Comparison of ENCODE assay signal across 8 cellular contexts in genomic region chrX:47366051-47366722, GRCh38. TPM values are rescaled to one million over a fixed set of nuclear protein-coding genes. Genes with fewer than 3 reads are reported as not detected.
DNase-seq lines count a peak whose midpoint lies in the region; ATAC-seq and TF ChIP-seq lines count a peak whose summit lies in the region.

No MANE protein-coding gene starts in this region.

- H3K36me3 Mint-ChIP-seq in activated T-helper 17 cell treated with anti-CD3 and anti-CD28 coated beads, Interleukin-2, amount 50 U/mL, for 72 hours (ENCODE audit: low read depth) = no peaks in the 10 kb centered on the region
- H3K36me3 Mint-ChIP-seq in naive thymus-derived CD4-positive, alpha-beta T cell = no peaks in the 10 kb centered on the region
- peaks cover 4% of the 10 kb centered on the region for H3K36me3 Mint-ChIP-seq in stimulated activated effector memory CD8-positive, alpha-beta T cell treated with anti-CD3 and anti-CD28 coated beads, Interleukin-12 subunit alpha, Interleukin-12 subunit beta, amount 100 ng/mL, for 72 hours

- no peaks in the 10 kb centered on the region for H3K27me3 ChIP-seq in HL-60 (ENCODE audit: insufficient read depth, poor library complexity, severe bottlenecking)
- no peaks in the 10 kb centered on the region for H3K27me3 ChIP-seq in naive thymus-derived CD4-positive, alpha-beta T cell (ENCODE audit: control insufficient read depth in 2 of 2, insufficient read depth in 2 of 2, low read length in 2 of 2)

- H3K27me3 Mint-ChIP-seq in activated T-helper 17 cell treated with anti-CD3 and anti-CD28 coated beads, Interleukin-2, amount 50 U/mL, for 72 hours = no peaks in the 10 kb centered on the region
- H3K27me3 Mint-ChIP-seq in naive thymus-derived CD4-positive, alpha-beta T cell = no peaks in the 10 kb centered on the region

- H3K4me1 ChIP-seq in naive thymus-derived CD4-positive, alpha-beta T cell (ENCODE audit: control insufficient read depth in 2 of 2, insufficient read depth in 2 of 2, low read length in 2 of 2) = no peaks in the 10 kb centered on the region

- no peaks in the 10 kb centered on the region for H3K9me3 ChIP-seq in naive thymus-derived CD4-positive, alpha-beta T cell (ENCODE audit: control insufficient read depth in 2 of 3, low read length in 3 of 3)

- peak overlapping the region; percentile 94 for H3K4me3 Mint-ChIP-seq in activated T-helper 17 cell treated with anti-CD3 and anti-CD28 coated beads, Interleukin-2, amount 50 U/mL, for 72 hours
- H3K4me3 Mint-ChIP-seq in naive thymus-derived CD4-positive, alpha-beta T cell = peak overlapping the region; percentile 87 to 96 (median 90)
- H3K4me3 Mint-ChIP-seq in stimulated activated effector memory CD8-positive, alpha-beta T cell treated with anti-CD3 and anti-CD28 coated beads, Interleukin-12 subunit alpha, Interleukin-12 subunit beta, amount 100 ng/mL, for 72 hours = peak overlapping the region; percentile 86

- TF ChIP-seq CTCF in GM13976 (IDR thresholded peaks at IDR 0.05; ENCODE audit: borderline replicate concordance, control extremely low read depth, extremely low read depth, insufficient read depth, missing control alignments) (no peak), HL-60 (IDR thresholded peaks at IDR 0.05; ENCODE audit: insufficient read depth, low read length) (no peak)

- H3K4me1 Mint-ChIP-seq in activated T-helper 17 cell treated with anti-CD3 and anti-CD28 coated beads, Interleukin-2, amount 50 U/mL, for 72 hours = peaks cover 7% of the 10 kb centered on the region
- H3K4me1 Mint-ChIP-seq in naive thymus-derived CD4-positive, alpha-beta T cell = peaks cover 8 to 36% (median 23%) of the 10 kb centered on the region in 7 donors
- H3K4me1 Mint-ChIP-seq in stimulated activated effector memory CD8-positive, alpha-beta T cell treated with anti-CD3 and anti-CD28 coated beads, Interleukin-12 subunit alpha, Interleukin-12 subunit beta, amount 100 ng/mL, for 72 hours = peaks cover 22% of the 10 kb centered on the region

- H3K4me3 ChIP-seq in HL-60 (replicated peaks; ENCODE audit: insufficient read depth, low read length) = peak overlapping the region; percentile 45
- H3K4me3 ChIP-seq in naive thymus-derived CD4-positive, alpha-beta T cell (ENCODE audit: low read length) = peak overlapping the region; percentile 61

- DNase-seq in GM13976 (ENCODE audit: low spot score) (peak; percentile 72), HL-60 (ENCODE audit: low read depth in 1 of 2, low spot score in 1 of 2) (peak in 1 of 2 experiments; percentile 45), OCI-M1 (lab: John Stamatoyannopoulos, UW) (peak; percentile 80), fibroblast of peridontal ligament (ENCODE audit: extremely low read depth) (peak; percentile 65), cortex of kidney (lab: John Stamatoyannopoulos, UW) (no peak)
- peak; percentile 40 to 81 (median 75) for DNase-seq in naive thymus-derived CD4-positive, alpha-beta T cell
- DNase-seq in stimulated activated effector memory CD8-positive, alpha-beta T cell treated with anti-CD3 and anti-CD28 coated beads, Interleukin-12 subunit alpha, Interleukin-12 subunit beta, amount 100 ng/mL, for 72 hours (ENCODE audit: low spot score in 2 of 2) = peak; percentile 37 to 80

- in situ Hi-C loops in GM13976 (cut with MboI; ENCODE audit: low sequenced_read_pairs, unreplicated experiment) = no loop called here

- H3K27ac ChIP-seq in HL-60 (replicated peaks) = no peak overlapping the region
- peak overlapping the region; percentile 74 for H3K27ac ChIP-seq in naive thymus-derived CD4-positive, alpha-beta T cell (ENCODE audit: low read depth, low read length)

- H3K27ac Mint-ChIP-seq in activated T-helper 17 cell treated with anti-CD3 and anti-CD28 coated beads, Interleukin-2, amount 50 U/mL, for 72 hours = peak overlapping the region; percentile 96
- peak overlapping the region; percentile 86 to 96 (median 92) for H3K27ac Mint-ChIP-seq in naive thymus-derived CD4-positive, alpha-beta T cell
- H3K27ac Mint-ChIP-seq in stimulated activated effector memory CD8-positive, alpha-beta T cell treated with anti-CD3 and anti-CD28 coated beads, Interleukin-12 subunit alpha, Interleukin-12 subunit beta, amount 100 ng/mL, for 72 hours = peak overlapping the region; percentile 97

- intact Hi-C loops in naive thymus-derived CD4-positive, alpha-beta T cell (cut with micrococcal nuclease) = loop anchor here (1.0 to 10.0 kb wide), 8 partner anchors 8 to 289 kb away; partner anchors contain the start of genes CDK16 (in 2 of the 2), UBA1 (in 2 of the 2), ARAF (in 1 of the 2) and ELK1 (in 1 of the 2)

- H3K9me3 Mint-ChIP-seq in activated T-helper 17 cell treated with anti-CD3 and anti-CD28 coated beads, Interleukin-2, amount 50 U/mL, for 72 hours = no peaks in the 10 kb centered on the region
- H3K9me3 Mint-ChIP-seq in naive thymus-derived CD4-positive, alpha-beta T cell = peaks cover 0 to 1% (median 0%) of the 10 kb centered on the region in 11 donors
- H3K9me3 Mint-ChIP-seq in stimulated activated effector memory CD8-positive, alpha-beta T cell treated with anti-CD3 and anti-CD28 coated beads, Interleukin-12 subunit alpha, Interleukin-12 subunit beta, amount 100 ng/mL, for 72 hours = no peaks in the 10 kb centered on the region

- no peaks in the 10 kb centered on the region for H3K36me3 ChIP-seq in naive thymus-derived CD4-positive, alpha-beta T cell (ENCODE audit: control insufficient read depth in 2 of 3, insufficient read depth in 3 of 3, low read length in 3 of 3)

- POLR2A ChIA-PET in naive thymus-derived CD4-positive, alpha-beta T cell (lab: Charles Lee) = interaction anchor here (1.0 kb wide), 2 partner anchors 148 to 1903 kb away, joined by 3 read pairs; no protein-coding TSS in a partner anchor

- ATAC-seq in activated T-helper 17 cell treated with anti-CD3 and anti-CD28 coated beads, Interleukin-2, amount 50 U/mL, for 72 hours (replicated peaks) = peak; percentile 89
- ATAC-seq in naive thymus-derived CD4-positive, alpha-beta T cell = peak; percentile 86
- peak; percentile 90 for ATAC-seq in stimulated activated effector memory CD8-positive, alpha-beta T cell treated with anti-CD3 and anti-CD28 coated beads, Interleukin-12 subunit alpha, Interleukin-12 subunit beta, amount 100 ng/mL, for 72 hours

- CTCF ChIA-PET in naive thymus-derived CD4-positive, alpha-beta T cell (lab: Charles Lee) = no interaction called here

RNA-seq across cellular contexts. Expression of gene ZNF157, which starts 4.2 kb away (rescaled TPM):
- total RNA-seq in activated T-helper 17 cell treated with anti-CD3 and anti-CD28 coated beads, Interleukin-2, amount 50 U/mL, for 72 hours = 1 to 10 TPM in 1 of 2 donors, under 1 TPM in 1; 0.71 to 3.1 TPM
- total RNA-seq in naive thymus-derived CD4-positive, alpha-beta T cell = 1 to 10 TPM in 3 of 5 experiments, under 1 TPM in 2; 0.27 to 2.4 (median 1.6) TPM
- under 1 TPM; 0.21 to 0.92 TPM for polyA plus RNA-seq in naive thymus-derived CD4-positive, alpha-beta T cell
